8 cellular contexts compared by ENCODE assay signal in genomic region chr3:159765860-159766294, GRCh38.
DNase-seq lines count a peak whose midpoint lies in the region; ATAC-seq and TF ChIP-seq lines count a peak whose summit lies in the region.

No MANE protein-coding gene starts in this region.

- intact Hi-C loops in psoas muscle (cut with DNase I) = loop anchor here in 1 of 2 donors (1.0 kb wide), 1 partner anchor 39 kb away; no protein-coding TSS in a partner anchor

- WGBS in psoas muscle, 3 donors = 31 to 35% (median 33%) methylated on average over 5 of the region's 5 CpGs

- ATAC-seq in psoas muscle = peak in 1 of 4 donors; percentile 36

- H3K4me1 ChIP-seq in psoas muscle = peaks cover 15% of the 10 kb centered on the region

- no peak for DNase-seq in H7
- DNase-seq in SK-N-DZ (ENCODE audit: low spot score) = peak; percentile 64
- no peak for DNase-seq in glutamatergic neuron
- DNase-seq in psoas muscle = no peak
- no peak for DNase-seq in effector CD8-positive, alpha-beta T cell (lab: John Stamatoyannopoulos, UW)
- no peak for DNase-seq in stimulated activated naive CD4-positive, alpha-beta T cell (lab: John Stamatoyannopoulos, UW)
- no peak for DNase-seq in GF-D8 (lab: John Stamatoyannopoulos, UW)
- no peak for DNase-seq in activated CD4-positive, alpha-beta T cell treated with anti-CD3 and anti-CD28 coated beads for 1 hour

- H3K9me3 ChIP-seq in psoas muscle = no peaks in the 10 kb centered on the region

- peaks cover 12% of the 10 kb centered on the region for H3K4me1 Mint-ChIP-seq in glutamatergic neuron (ENCODE audit: low read depth, unreplicated experiment)

- H3K27ac Mint-ChIP-seq in glutamatergic neuron (ENCODE audit: unreplicated experiment) = peak overlapping the region; percentile 86

- no peaks in the 10 kb centered on the region for H3K36me3 Mint-ChIP-seq in glutamatergic neuron (ENCODE audit: unreplicated experiment)

- H3K27me3 ChIP-seq in H7 (ENCODE audit: control insufficient read depth, insufficient read depth, low read length) (peaks cover 2% of the 10 kb centered on the region; the same call in 1 of the 2 replicates), psoas muscle (ENCODE audit: insufficient read depth in 3 of 3, low read length in 2 of 3) (peaks cover 0 to 42% (median 0%) of the 10 kb centered on the region in 3 donors)

- H3K9me3 Mint-ChIP-seq in glutamatergic neuron (ENCODE audit: unreplicated experiment) = peaks cover 8% of the 10 kb centered on the region

- H3K4me3 Mint-ChIP-seq in glutamatergic neuron (ENCODE audit: unreplicated experiment) = peak overlapping the region; percentile 97

- TF ChIP-seq CTCF in glutamatergic neuron (IDR thresholded peaks at IDR 0.05; ENCODE audit: partially characterized antibody, unreplicated experiment) = no peak
- no peak for TF ChIP-seq CTCF in psoas muscle (IDR thresholded peaks at IDR 0.05)

- H3K4me3 ChIP-seq in H7 (ENCODE audit: insufficient read depth, low read depth, low read length) = peak overlapping the region; percentile 71
- H3K4me3 ChIP-seq in psoas muscle = peak overlapping the region; percentile 82

- H3K27ac ChIP-seq in psoas muscle = peak overlapping the region; percentile 86

- H3K36me3 ChIP-seq in H7 (replicated peaks; ENCODE audit: control insufficient read depth, insufficient read depth, low read length) (no peaks in the 10 kb centered on the region), psoas muscle (ENCODE audit: insufficient read depth in 1 of 2, low read depth in 1 of 2) (no peaks in the 10 kb centered on the region)

- peaks cover 14% of the 10 kb centered on the region for H3K27me3 Mint-ChIP-seq in glutamatergic neuron (ENCODE audit: unreplicated experiment)
